Comparison of ENCODE assay signal across 8 cellular contexts in genomic region chr10:30431435-30431911, GRCh38. TPM values are rescaled to one million over a fixed set of nuclear protein-coding genes. Genes with fewer than 3 reads are reported as not detected.
DNase-seq lines count a peak whose midpoint lies in the region; ATAC-seq and TF ChIP-seq lines count a peak whose summit lies in the region.

No MANE protein-coding gene starts in this region.

- H3K4me1 ChIP-seq in adipocyte (ENCODE audit: control insufficient read depth, insufficient read depth, low read length) (peaks cover 25% of the 10 kb centered on the region), left lung (peaks cover 7 to 63% of the 10 kb centered on the region in 2 donors), stomach (peaks cover 19 to 49% (median 31%) of the 10 kb centered on the region in 4 donors)

- H3K9ac ChIP-seq in adipocyte (ENCODE audit: low read length), result peak overlapping the region; percentile 66

- peak; percentile 28 for DNase-seq in HuH-7.5 (ENCODE audit: low spot score)
- DNase-seq in adipocyte (ENCODE audit: low read depth), result no peak
- peak in 1 of 2 donors; percentile 79 for DNase-seq in left lung
- DNase-seq in stomach, result peak; percentile 46
- no peak for DNase-seq in NCI-H2081 treated with DMSO at 0.1 percent for 48 hours (lab: John Stamatoyannopoulos, UW)
- no peak for DNase-seq in activated CD4-positive, alpha-beta T cell treated with anti-CD3 and anti-CD28 coated beads, Interleukin-2, amount 50 U/mL, for 48 hours

- TF ChIP-seq POLR2A in stomach (IDR thresholded peaks at IDR 0.05), result no peak

- H3K4me3 ChIP-seq in adipocyte (ENCODE audit: low read length), result peak overlapping the region; percentile 71
- peak overlapping the region in 1 of 2 donors; percentile 13 for H3K4me3 ChIP-seq in left lung
- peak overlapping the region in 1 of 4 donors; percentile 4 for H3K4me3 ChIP-seq in stomach

- H3K36me3 ChIP-seq in adipocyte (ENCODE audit: control insufficient read depth, insufficient read depth, low read length, severe bottlenecking) (no peaks in the 10 kb centered on the region), left lung (no peaks in the 10 kb centered on the region), stomach (no peaks in the 10 kb centered on the region)

- no peak for TF ChIP-seq CTCF in left lung (IDR thresholded peaks at IDR 0.05)
- no peak for TF ChIP-seq CTCF in stomach (IDR thresholded peaks at IDR 0.05)

- H3K27me3 ChIP-seq in adipocyte (replicated peaks; ENCODE audit: control insufficient read depth, insufficient read depth, low read length) (no peaks in the 10 kb centered on the region), left lung (no peaks in the 10 kb centered on the region), stomach (no peaks in the 10 kb centered on the region)

- intact Hi-C loops in left lung (cut with DNase I) (no loop called here), stomach (cut with DNase I; ENCODE audit: low total_unique reads) (no loop called here)

- 18 to 31% (median 24%) methylated on average over 16 to 17 of the region's 17 CpGs for WGBS in stomach, 5 donors

- ATAC-seq in left lung, result no peak
- ATAC-seq in HG03378 (IDR thresholded peaks at IDR 0.05; ENCODE audit: unreplicated experiment), result no peak
- no peak for ATAC-seq in HG02981 (IDR thresholded peaks at IDR 0.05; ENCODE audit: unreplicated experiment)

- no peak for TF ChIP-seq EP300 in stomach (IDR thresholded peaks at IDR 0.05)

- peak overlapping the region; percentile 82 to 100 for H3K27ac ChIP-seq in left lung
- H3K27ac ChIP-seq in stomach, result peak overlapping the region; percentile 45 to 99 (median 96)

- no peaks in the 10 kb centered on the region for H3K9me3 ChIP-seq in adipocyte (ENCODE audit: control insufficient read depth, low read length)
- no peaks in the 10 kb centered on the region for H3K9me3 ChIP-seq in left lung
- no peaks in the 10 kb centered on the region for H3K9me3 ChIP-seq in stomach

RNA-seq across cellular contexts. Expression of gene MAP3K8, which starts 2.5 kb away (rescaled TPM):
- total RNA-seq in left lung (10 to 100 TPM; 25.2 to 57.3 TPM), stomach (10 to 100 TPM in 4 of 5 donors, 1 to 10 TPM in 1; 2.2 to 38.7 (median 15.6) TPM)
- polyA plus RNA-seq in stomach, result 10 to 100 TPM in 2 of 3 donors, 1 to 10 TPM in 1; 6.7 to 11.9 (median 11.9) TPM

Comparison
In these comparisons a context has a peak if more than half of its experiments do, and no peak if none do; other contexts are left out.
1. DNase-seq: peak in HuH-7.5 (single experiment) and stomach (single experiment); none in adipocyte (single experiment), NCI-H2081 treated with DMSO at 0.1 percent for 48 hours (single experiment) and activated CD4-positive, alpha-beta T cell treated with anti-CD3 and anti-CD28 coated beads, Interleukin-2, amount 50 U/mL, for 48 hours (0 of 2).